10 cellular contexts compared by ENCODE assay signal in genomic region chr4:81030061-81030616, GRCh38. TPM values are rescaled to one million over a fixed set of nuclear protein-coding genes. Genes with fewer than 3 reads are reported as not detected.
DNase-seq lines count a peak whose midpoint lies in the region; ATAC-seq, FAIRE-seq and TF ChIP-seq lines count a peak whose summit lies in the region.
"Had no signal": no experiment of that assay in that cellular context is flagged by ENCODE, and none has a peak within 500 bp of the region (broad histone marks: within the 10 kb centered on the region; RNA-seq: fewer than 3 reads in every experiment).

No MANE protein-coding gene starts in this region.

- H3K36me3 Mint-ChIP-seq in activated naive CD4-positive, alpha-beta T cell treated with anti-CD3 and anti-CD28 coated beads for 36 hours (ENCODE audit: low read depth) = no peaks in the 10 kb centered on the region
- peaks cover 6% of the 10 kb centered on the region in 2 donors for H3K36me3 Mint-ChIP-seq in activated naive CD4-positive, alpha-beta T cell treated with anti-CD3 and anti-CD28 coated beads, Interleukin-2, amount 50 U/mL, for 72 hours
- no peaks in the 10 kb centered on the region for H3K36me3 Mint-ChIP-seq in activated T-helper 17 cell treated with anti-CD3 and anti-CD28 coated beads, Interleukin-2, amount 50 U/mL, for 72 hours (ENCODE audit: low read depth)
- no peaks in the 10 kb centered on the region for H3K36me3 Mint-ChIP-seq in immature natural killer cell

- no peak for ATAC-seq in activated naive CD4-positive, alpha-beta T cell treated with anti-CD3 and anti-CD28 coated beads, Interleukin-2, amount 50 U/mL, for 72 hours
- no peak for ATAC-seq in activated T-helper 17 cell treated with anti-CD3 and anti-CD28 coated beads, Interleukin-2, amount 50 U/mL, for 72 hours (replicated peaks)
- no peak for ATAC-seq in HG03342 (IDR thresholded peaks at IDR 0.05; ENCODE audit: unreplicated experiment)

- H3K27ac Mint-ChIP-seq in activated naive CD4-positive, alpha-beta T cell treated with anti-CD3 and anti-CD28 coated beads for 36 hours = no peak overlapping the region
- H3K27ac Mint-ChIP-seq in activated naive CD4-positive, alpha-beta T cell treated with anti-CD3 and anti-CD28 coated beads, Interleukin-2, amount 50 U/mL, for 72 hours = no peak overlapping the region
- H3K27ac Mint-ChIP-seq in activated T-helper 17 cell treated with anti-CD3 and anti-CD28 coated beads, Interleukin-2, amount 50 U/mL, for 72 hours = no peak overlapping the region
- H3K27ac Mint-ChIP-seq in immature natural killer cell = no peak overlapping the region

- intact Hi-C loops in activated naive CD4-positive, alpha-beta T cell treated with anti-CD3 and anti-CD28 coated beads for 36 hours (cut with micrococcal nuclease) = loop anchor here (10.0 kb wide), 1 partner anchor 415 kb away; no protein-coding TSS in a partner anchor

- CTCF ChIA-PET in activated naive CD4-positive, alpha-beta T cell treated with anti-CD3 and anti-CD28 coated beads for 36 hours (lab: Charles Lee) = interaction anchor here (0.8 to 1.7 kb wide), 4 partner anchors 9 to 14 kb away, joined by 3 to 5 read pairs (median 4); no protein-coding TSS in a partner anchor

- peaks cover 14% of the 10 kb centered on the region for H3K4me1 Mint-ChIP-seq in activated naive CD4-positive, alpha-beta T cell treated with anti-CD3 and anti-CD28 coated beads for 36 hours (ENCODE audit: low read depth)
- H3K4me1 Mint-ChIP-seq in activated T-helper 17 cell treated with anti-CD3 and anti-CD28 coated beads, Interleukin-2, amount 50 U/mL, for 72 hours = peaks cover 6% of the 10 kb centered on the region
- H3K4me1 Mint-ChIP-seq in immature natural killer cell = peaks cover 11 to 21% of the 10 kb centered on the region in 2 donors

- no peaks in the 10 kb centered on the region for H3K9me3 Mint-ChIP-seq in activated naive CD4-positive, alpha-beta T cell treated with anti-CD3 and anti-CD28 coated beads for 36 hours
- no peaks in the 10 kb centered on the region for H3K9me3 Mint-ChIP-seq in activated naive CD4-positive, alpha-beta T cell treated with anti-CD3 and anti-CD28 coated beads, Interleukin-2, amount 50 U/mL, for 72 hours
- no peaks in the 10 kb centered on the region for H3K9me3 Mint-ChIP-seq in activated T-helper 17 cell treated with anti-CD3 and anti-CD28 coated beads, Interleukin-2, amount 50 U/mL, for 72 hours
- peaks cover 0 to 1% (median 0%) of the 10 kb centered on the region in 6 donors for H3K9me3 Mint-ChIP-seq in immature natural killer cell

- DNase-seq in activated naive CD4-positive, alpha-beta T cell treated with anti-CD3 and anti-CD28 coated beads for 36 hours = no peak
- DNase-seq in activated naive CD4-positive, alpha-beta T cell treated with anti-CD3 and anti-CD28 coated beads, Interleukin-2, amount 50 U/mL, for 72 hours (ENCODE audit: low spot score in 2 of 2) = no peak
- no peak for DNase-seq in immature natural killer cell
- DNase-seq in tibial nerve (ENCODE audit: low spot score in 2 of 2) = no peak
- DNase-seq in D721Med (ENCODE audit: insufficient read length, low spot score) = no peak
- no peak for DNase-seq in NCI-H2081 treated with DMSO at 0.1 percent for 48 hours (lab: John Stamatoyannopoulos, UW)
- DNase-seq: activated CD4-positive, alpha-beta T cell treated with anti-CD3 and anti-CD28 coated beads, Interleukin-2, amount 50 U/mL, for 1 hour had no signal

- TF ChIP-seq EP300 in tibial nerve (IDR thresholded peaks at IDR 0.05) = no peak

- peaks cover 55% of the 10 kb centered on the region for H3K27me3 Mint-ChIP-seq in activated naive CD4-positive, alpha-beta T cell treated with anti-CD3 and anti-CD28 coated beads for 36 hours (ENCODE audit: low read depth)
- H3K27me3 Mint-ChIP-seq in activated T-helper 17 cell treated with anti-CD3 and anti-CD28 coated beads, Interleukin-2, amount 50 U/mL, for 72 hours = peaks cover 73% of the 10 kb centered on the region
- peaks cover 13 to 46% (median 21%) of the 10 kb centered on the region in 3 donors for H3K27me3 Mint-ChIP-seq in immature natural killer cell (ENCODE audit: low read depth in 3 of 3)

- H3K27ac ChIP-seq in tibial nerve = peak overlapping the region in 1 of 4 donors; percentile 70
- H3K27ac ChIP-seq: pancreas had no signal

- TF ChIP-seq POLR2A in tibial nerve (IDR thresholded peaks at IDR 0.05) = no peak

- WGBS in tibial nerve, 2 donors = 1 to 6% methylated on average over 13 of the region's 13 CpGs

- peak overlapping the region; percentile 68 for H3K4me3 Mint-ChIP-seq in activated naive CD4-positive, alpha-beta T cell treated with anti-CD3 and anti-CD28 coated beads for 36 hours
- H3K4me3 Mint-ChIP-seq in activated T-helper 17 cell treated with anti-CD3 and anti-CD28 coated beads, Interleukin-2, amount 50 U/mL, for 72 hours = peak overlapping the region; percentile 74
- peak overlapping the region; percentile 64 to 86 (median 82) for H3K4me3 Mint-ChIP-seq in immature natural killer cell

- H3K4me3 ChIP-seq in tibial nerve = peak overlapping the region; percentile 6 to 57 (median 30)

- H3K27me3 ChIP-seq in tibial nerve = peaks cover 0 to 57% of the 10 kb centered on the region in 2 donors

- FAIRE-seq in D721Med (lab: Jason Lieb, UNC) = no peak
- FAIRE-seq: pancreas had no signal

- H3K4me1 ChIP-seq in tibial nerve = peaks cover 0 to 24% (median 6%) of the 10 kb centered on the region in 4 donors

- no peak for TF ChIP-seq CTCF in tibial nerve (IDR thresholded peaks at IDR 0.05)
- TF ChIP-seq CTCF in D721Med (IDR thresholded peaks at IDR 0.05; ENCODE audit: insufficient read depth, missing control alignments) = no peak

- no peaks in the 10 kb centered on the region for H3K36me3 ChIP-seq in tibial nerve
- H3K36me3 ChIP-seq: pancreas had no signal

- no peaks in the 10 kb centered on the region for H3K9me3 ChIP-seq in tibial nerve
- H3K9me3 ChIP-seq: pancreas had no signal

RNA-seq across cellular contexts. Expression of gene BMP3, which starts 0.4 kb away (rescaled TPM):
- not detected for total RNA-seq in activated naive CD4-positive, alpha-beta T cell treated with anti-CD3 and anti-CD28 coated beads for 36 hours
- not detected for total RNA-seq in activated naive CD4-positive, alpha-beta T cell treated with anti-CD3 and anti-CD28 coated beads, Interleukin-2, amount 50 U/mL, for 72 hours
- under 1 TPM in 1 of 2 donors, not detected in 1; 0.05 TPM for total RNA-seq in activated T-helper 17 cell treated with anti-CD3 and anti-CD28 coated beads, Interleukin-2, amount 50 U/mL, for 72 hours
- under 1 TPM in 1 of 3 donors, not detected in 2; 0.10 TPM for polyA plus RNA-seq in immature natural killer cell
- 10 to 100 TPM; 17.4 to 55.3 (median 46.9) TPM for total RNA-seq in tibial nerve

Comparison
In these comparisons a context has a peak if more than half of its experiments do, and no peak if none do; other contexts are left out.
1. RNA of gene BMP3, which starts 0.4 kb away (total RNA-seq): 17.4 to 55.3 TPM in tibial nerve; 0.05 TPM in activated T-helper 17 cell treated with anti-CD3 and anti-CD28 coated beads, Interleukin-2, amount 50 U/mL, for 72 hours, not detected in activated naive CD4-positive, alpha-beta T cell treated with anti-CD3 and anti-CD28 coated beads for 36 hours and not detected in activated naive CD4-positive, alpha-beta T cell treated with anti-CD3 and anti-CD28 coated beads, Interleukin-2, amount 50 U/mL, for 72 hours; every median in the first group is over 10 times any median in the second.
2. Peak in every context shown above with its lines, with median percentiles within 50 percentile points of each other: H3K4me3 Mint-ChIP-seq.